8 cellular contexts compared by ENCODE assay signal in the genomic region with DNA sequence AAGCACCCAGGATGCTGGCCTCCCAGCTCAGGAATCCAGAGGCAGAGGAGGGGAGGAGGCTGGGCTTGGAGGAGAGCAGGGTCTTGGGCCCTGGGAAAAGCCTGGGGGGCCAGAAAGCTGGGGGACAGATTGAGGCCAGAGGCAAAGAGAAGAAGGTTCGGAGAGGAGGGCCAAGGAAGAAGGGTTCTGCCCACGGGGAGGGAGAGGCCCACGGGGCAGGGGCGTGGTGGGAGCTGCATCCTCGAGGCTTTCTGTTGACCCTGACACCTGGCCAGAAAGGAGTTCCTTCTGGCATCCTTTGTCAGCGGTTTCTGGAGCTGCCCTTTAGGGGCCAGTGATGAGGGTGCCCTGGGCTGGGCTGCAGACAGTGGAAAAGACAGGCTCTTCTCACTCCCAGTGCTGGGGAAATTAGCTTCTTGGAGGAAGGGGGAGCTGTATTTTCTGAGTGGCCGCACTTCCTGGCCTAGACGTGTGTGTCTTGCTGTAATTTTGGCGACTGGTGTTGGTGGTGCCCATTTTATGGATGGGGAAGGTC.
A peak's percentile ranks its signal among the peaks of the same experiment; 100 is the strongest.
DNase-seq lines count a peak whose midpoint lies in the region; ATAC-seq and TF ChIP-seq lines count a peak whose summit lies in the region.

No MANE protein-coding gene starts in this region.

- no peak for TF ChIP-seq CTCF in right lobe of liver (IDR thresholded peaks at IDR 0.05)
- no peak for TF ChIP-seq CTCF in stomach (IDR thresholded peaks at IDR 0.05)

- H3K4me3 ChIP-seq in HUES64 (ENCODE audit: low read length) (no peak overlapping the region), right lobe of liver (peak overlapping the region in 1 of 3 donors; percentile 59), stomach (peak overlapping the region in 2 of 4 donors; percentile 40 to 62)

- H3K36me3 ChIP-seq in HUES64 (ENCODE audit: insufficient read depth, low read length) (no peaks in the 10 kb centered on the region), right lobe of liver (no peaks in the 10 kb centered on the region), stomach (peaks cover 0 to 4% (median 0%) of the 10 kb centered on the region in 4 donors)

- WGBS in HUES64: 62% methylated on average over 9 of the region's 9 CpGs
- WGBS in right lobe of liver (ENCODE audit: insufficient coverage, low coverage, low lambda C conversion rate, missing lambda C conversion rate): 53% methylated on average over 2 of the region's 9 CpGs
- WGBS in stomach, 5 donors: 29 to 48% (median 35%) methylated on average over 9 of the region's 9 CpGs

- TF ChIP-seq EP300 in stomach (IDR thresholded peaks at IDR 0.05): no peak

- H3K27ac ChIP-seq in HUES64 (ENCODE audit: low read depth, low read length) (peak overlapping the region; percentile 78), right lobe of liver (peak overlapping the region in 2 of 3 donors; percentile 44 to 90), stomach (peak overlapping the region; percentile 89 to 96 (median 93))

- H3K27me3 Mint-ChIP-seq in activated naive CD8-positive, alpha-beta T cell treated with anti-CD3 and anti-CD28 coated beads for 36 hours: no peaks in the 10 kb centered on the region

- peak; percentile 14 for DNase-seq in activated naive CD8-positive, alpha-beta T cell treated with anti-CD3 and anti-CD28 coated beads for 36 hours
- no peak for DNase-seq in right lobe of liver
- no peak for DNase-seq in stomach
- no peak for DNase-seq in SKM-1 treated with dmso at 0.1 percent for 144 hours (lab: John Stamatoyannopoulos, UW; ENCODE audit: unreplicated experiment)

- peak overlapping the region; percentile 94 for H3K4me3 Mint-ChIP-seq in activated naive CD8-positive, alpha-beta T cell treated with anti-CD3 and anti-CD28 coated beads for 36 hours

- no peaks in the 10 kb centered on the region for H3K27me3 ChIP-seq in HUES64 (ENCODE audit: insufficient read depth, low read length)
- H3K27me3 ChIP-seq in right lobe of liver: no peaks in the 10 kb centered on the region
- no peaks in the 10 kb centered on the region for H3K27me3 ChIP-seq in stomach

- H3K9me3 ChIP-seq in HUES64 (ENCODE audit: insufficient read depth, low read depth, low read length) (no peaks in the 10 kb centered on the region), right lobe of liver (no peaks in the 10 kb centered on the region), stomach (no peaks in the 10 kb centered on the region)

- ATAC-seq in right lobe of liver (no peak), GM18517 (IDR thresholded peaks at IDR 0.05; ENCODE audit: unreplicated experiment) (no peak), HG02588 (IDR thresholded peaks at IDR 0.05; ENCODE audit: unreplicated experiment) (no peak), HG02678 (IDR thresholded peaks at IDR 0.05; ENCODE audit: unreplicated experiment) (no peak)

- H3K9me3 Mint-ChIP-seq in activated naive CD8-positive, alpha-beta T cell treated with anti-CD3 and anti-CD28 coated beads for 36 hours: no peaks in the 10 kb centered on the region

- H3K9ac ChIP-seq in HUES64 (ENCODE audit: low read depth, low read length): no peak overlapping the region

- H3K36me3 Mint-ChIP-seq in activated naive CD8-positive, alpha-beta T cell treated with anti-CD3 and anti-CD28 coated beads for 36 hours: peaks cover 49% of the 10 kb centered on the region

- peaks cover 56% of the 10 kb centered on the region for H3K4me1 Mint-ChIP-seq in activated naive CD8-positive, alpha-beta T cell treated with anti-CD3 and anti-CD28 coated beads for 36 hours

- H3K27ac Mint-ChIP-seq in activated naive CD8-positive, alpha-beta T cell treated with anti-CD3 and anti-CD28 coated beads for 36 hours: peak overlapping the region; percentile 100

- H3K4me1 ChIP-seq in HUES64 (ENCODE audit: insufficient read depth, low read length) (peaks cover 48% of the 10 kb centered on the region), right lobe of liver (peaks cover 0 to 69% (median 29%) of the 10 kb centered on the region in 4 donors), stomach (peaks cover 82 to 100% (median 90%) of the 10 kb centered on the region in 4 donors)

- intact Hi-C loops in right lobe of liver (cut with DNase I) (loop anchor here in 1 of 2 donors (5.0 kb wide), 1 partner anchor 38 kb away; no protein-coding TSS in a partner anchor), stomach (cut with DNase I; ENCODE audit: low total_unique reads) (no loop called here)

- no peak for TF ChIP-seq POLR2A in right lobe of liver (IDR thresholded peaks at IDR 0.05)
- TF ChIP-seq POLR2A in stomach (IDR thresholded peaks at IDR 0.05): no peak
